8 cellular contexts compared by ENCODE assay signal in genomic region chr18:961644-962355, GRCh38. TPM values are rescaled to one million over a fixed set of nuclear protein-coding genes. Genes with fewer than 3 reads are reported as not detected.
DNase-seq lines count a peak whose midpoint lies in the region; ATAC-seq, FAIRE-seq and TF ChIP-seq lines count a peak whose summit lies in the region.

No MANE protein-coding gene starts in this region.

- CTCF ChIA-PET in A549 (lab: Yijun Ruan, JAX): interaction anchor here (0.5 to 1.6 kb wide), 13 partner anchors 9 to 700 kb away, joined by 3 to 8 read pairs (median 3); partner anchors contain the start of gene ADCYAP1

- TF ChIP-seq RAD21 in A549 (conservative IDR thresholded peaks at IDR 0.05 in 1 of 2, IDR thresholded peaks at IDR 0.05 in 1 of 2): peak; percentile 40 to 41; a peak in 4 of 5 replicates

- peak overlapping the region; percentile 62 for H3K4me2 ChIP-seq in A549

- WGBS in A549 (ENCODE audit: missing lambda C conversion rate): 8% methylated on average over 19 of the region's 19 CpGs

- POLR2A ChIA-PET in A549 (lab: Yijun Ruan, JAX): no interaction called here

- no peak for FAIRE-seq in A549 (lab: Jason Lieb, UNC)

- peaks cover 3% of the 10 kb centered on the region for H3K4me1 Mint-ChIP-seq in activated T-cell treated with anti-CD3 and anti-CD28 coated beads, Interleukin-2, amount 50 U/mL, for 24 hours (ENCODE audit: low read depth)
- H3K4me1 Mint-ChIP-seq in progenitor cell of endocrine pancreas (ENCODE audit: low read depth): no peaks in the 10 kb centered on the region

- H3K9me3 Mint-ChIP-seq in activated T-cell treated with anti-CD3 and anti-CD28 coated beads, Interleukin-2, amount 50 U/mL, for 24 hours: no peaks in the 10 kb centered on the region
- H3K9me3 Mint-ChIP-seq in progenitor cell of endocrine pancreas (ENCODE audit: low read depth): peaks cover 10% of the 10 kb centered on the region

- H3K27me3 ChIP-seq in foreskin keratinocyte: no peaks in the 10 kb centered on the region

- H3K4me3 Mint-ChIP-seq in activated T-cell treated with anti-CD3 and anti-CD28 coated beads, Interleukin-2, amount 50 U/mL, for 24 hours: peak overlapping the region; percentile 23
- no peak overlapping the region for H3K4me3 Mint-ChIP-seq in progenitor cell of endocrine pancreas (ENCODE audit: low read depth)

- TF ChIP-seq POLR2A in A549 (IDR thresholded peaks at IDR 0.05; ENCODE audit: low read length): no peak

- ATAC-seq in A549 (no peak), foreskin keratinocyte (no peak), GM21526 (IDR thresholded peaks at IDR 0.05; ENCODE audit: low FRiP score, unreplicated experiment) (no peak)

- DNase-seq in A549 (ENCODE audit: low read depth in 1 of 2, low spot score in 1 of 2) (peak in 1 of 2 experiments; percentile 14), GM12865 (ENCODE audit: low read depth) (peak; percentile 47), NCI-H748 (lab: John Stamatoyannopoulos, UW; ENCODE audit: unreplicated experiment) (peak; percentile 61), foreskin keratinocyte (no peak), progenitor cell of endocrine pancreas (ENCODE audit: low spot score, unreplicated experiment) (no peak), occipital lobe (lab: John Stamatoyannopoulos, UW) (no peak)
- DNase-seq in activated T-cell treated with anti-CD3 and anti-CD28 coated beads, Interleukin-2, amount 50 U/mL, for 24 hours: peak; percentile 61

- H3K27ac ChIP-seq in A549 (no peak overlapping the region), foreskin keratinocyte (no peak overlapping the region)

- no peak overlapping the region for H3K27ac Mint-ChIP-seq in activated T-cell treated with anti-CD3 and anti-CD28 coated beads, Interleukin-2, amount 50 U/mL, for 24 hours
- no peak overlapping the region for H3K27ac Mint-ChIP-seq in progenitor cell of endocrine pancreas

- H3K9me3 ChIP-seq in A549: no peaks in the 10 kb centered on the region

- H3K36me3 Mint-ChIP-seq in activated T-cell treated with anti-CD3 and anti-CD28 coated beads, Interleukin-2, amount 50 U/mL, for 24 hours (ENCODE audit: low read depth): no peaks in the 10 kb centered on the region
- peaks cover 1% of the 10 kb centered on the region for H3K36me3 Mint-ChIP-seq in progenitor cell of endocrine pancreas (ENCODE audit: insufficient read depth)

- H3K4me1 ChIP-seq in A549: no peaks in the 10 kb centered on the region
- H3K4me1 ChIP-seq in foreskin keratinocyte: no peaks in the 10 kb centered on the region

- TF ChIP-seq EP300 in A549 (IDR thresholded peaks at IDR 0.05): no peak

- H3K27me3 Mint-ChIP-seq in activated T-cell treated with anti-CD3 and anti-CD28 coated beads, Interleukin-2, amount 50 U/mL, for 24 hours: peaks cover 27% of the 10 kb centered on the region
- peaks cover 26% of the 10 kb centered on the region for H3K27me3 Mint-ChIP-seq in progenitor cell of endocrine pancreas

- peak; percentile 64 for TF ChIP-seq CTCF in A549 (IDR thresholded peaks at IDR 0.05)
- TF ChIP-seq CTCF in GM12865 (IDR thresholded peaks at IDR 0.05; ENCODE audit: insufficient read depth, low read depth, low read length, missing control alignments): peak; percentile 81
- TF ChIP-seq CTCF in foreskin keratinocyte (conservative IDR thresholded peaks at IDR 0.05): peak; percentile 74
- peak; percentile 93 for TF ChIP-seq CTCF in progenitor cell of endocrine pancreas (IDR thresholded peaks at IDR 0.05; ENCODE audit: unreplicated experiment)

- H3K4me3 ChIP-seq in A549: no peak overlapping the region
- no peak overlapping the region for H3K4me3 ChIP-seq in GM12865 (ENCODE audit: low read depth, low read length)

TF ChIP-seq in A549, 52 proteins besides CTCF, POLR2A, EP300 and RAD21:
- peak; percentile 45; the same call in 2 of the 3 replicates for TF ChIP-seq SMC3 (IDR thresholded peaks at IDR 0.05)
- no peak for TF ChIP-seq MAFK (IDR thresholded peaks at IDR 0.05; ENCODE audit: partially characterized antibody)

RNA-seq across cellular contexts. Expression of gene ADCYAP1, which starts 57.1 kb away (rescaled TPM):
- not detected in 2 replicates for polyA plus RNA-seq in A549 (2011; rRNA removed)
- polyA plus RNA-seq in A549 (2012; cell fraction: cytosol; rRNA removed): not detected in 2 replicates
- polyA plus RNA-seq in A549 (2012; cell fraction: nucleus; rRNA removed): not detected in 2 replicates
- polyA plus RNA-seq in A549 (2017; fragmentation: RNase III; extraction: RNeasy Plus Mini Kit Qiagen cat#74134 plus additional on column Dnase treatment): not detected in 3 replicates
- polyA minus RNA-seq in A549 (2011; rRNA and poly(A)+ RNA removed): not detected in 2 replicates
- not detected in 2 replicates for total RNA-seq in foreskin keratinocyte
- not detected in 2 replicates for polyA plus RNA-seq in foreskin keratinocyte
- 0.11 TPM in 1 of 2 replicates, not detected in the other for total RNA-seq in progenitor cell of endocrine pancreas
- total RNA-seq in occipital lobe: 6.4 TPM

Comparison
In these comparisons a context has a peak if more than half of its experiments do, and no peak if none do; other contexts are left out.
1. DNase-seq: peak in GM12865 (single experiment), NCI-H748 (single experiment) and activated T-cell treated with anti-CD3 and anti-CD28 coated beads, Interleukin-2, amount 50 U/mL, for 24 hours (single experiment); none in foreskin keratinocyte (0 of 2), progenitor cell of endocrine pancreas (single experiment) and occipital lobe (single experiment).
2. Peak in every context shown above with its lines, with median percentiles within 50 percentile points of each other: CTCF ChIP-seq.